ENCODE assay signal across 8 cellular contexts in the genomic region with DNA sequence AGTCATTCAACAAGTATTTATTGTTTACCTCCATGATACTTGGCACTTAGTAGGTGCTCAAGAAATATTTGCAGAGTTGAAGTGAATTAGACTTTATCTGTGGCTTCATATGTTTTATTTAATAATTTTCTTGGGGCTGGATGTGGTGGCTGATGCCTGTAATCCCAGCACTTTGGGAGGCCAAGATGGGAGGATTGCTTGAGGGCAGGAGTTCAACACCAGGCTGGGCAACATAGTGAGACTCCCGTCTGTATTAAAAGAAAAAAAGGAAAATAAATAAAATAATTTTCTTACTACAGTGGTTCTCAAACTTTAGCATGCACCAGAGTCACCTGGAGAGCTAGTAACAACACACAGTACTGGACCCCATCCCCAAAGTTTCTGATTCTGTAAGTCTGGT. TPM values are rescaled to one million over a fixed set of nuclear protein-coding genes. Genes with fewer than 3 reads are reported as not detected.
DNase-seq lines count a peak whose midpoint lies in the region; ATAC-seq and TF ChIP-seq lines count a peak whose summit lies in the region.

No MANE protein-coding gene starts in this region.

- 84 to 91% methylated on average over 1 of the region's 1 CpG for WGBS in heart right ventricle, 2 donors
- 82 to 88% methylated on average over 1 of the region's 1 CpG for WGBS in body of pancreas, 2 donors
- WGBS in mesodermal cell (ENCODE audit: insufficient coverage in 2 of 2), 2 experiments: no CpG with 5 or more reads among the region's 1 CpG

- H3K9me3 ChIP-seq in heart right ventricle: no peaks in the 10 kb centered on the region
- no peaks in the 10 kb centered on the region for H3K9me3 ChIP-seq in body of pancreas
- no peaks in the 10 kb centered on the region for H3K9me3 ChIP-seq in mesodermal cell (ENCODE audit: control insufficient read depth, low read length)
- no peaks in the 10 kb centered on the region for H3K9me3 ChIP-seq in vagina

- intact Hi-C loops in heart right ventricle (cut with DNase I) (loop anchor here in 6 of 10 donors (1.0 to 10.0 kb wide), 5 partner anchors 39 to 146 kb away; a partner anchor contains a TSS), Right ventricle myocardium superior (cut with DNase I) (loop anchor here (5.0 kb wide), 1 partner anchor 39 kb away; a partner anchor contains a TSS), body of pancreas (cut with DNase I) (no loop called here), vagina (cut with DNase I) (no loop called here)

- peaks cover 0 to 30% (median 8%) of the 10 kb centered on the region in 9 donors for H3K4me1 ChIP-seq in heart right ventricle
- peaks cover 9% of the 10 kb centered on the region for H3K4me1 ChIP-seq in body of pancreas
- H3K4me1 ChIP-seq in mesodermal cell (ENCODE audit: control insufficient read depth, insufficient read depth, low read length, poor library complexity, severe bottlenecking): peaks cover under 1% of the 10 kb centered on the region
- H3K4me1 ChIP-seq in vagina: peaks cover 5% of the 10 kb centered on the region

- TF ChIP-seq POLR2A in body of pancreas (IDR thresholded peaks at IDR 0.05): no peak
- no peak for TF ChIP-seq POLR2A in vagina (IDR thresholded peaks at IDR 0.05)

- TF ChIP-seq CTCF in heart right ventricle (IDR thresholded peaks at IDR 0.05) (no peak), body of pancreas (IDR thresholded peaks at IDR 0.05) (no peak), vagina (IDR thresholded peaks at IDR 0.05) (no peak)

- ATAC-seq in heart right ventricle (no peak), Right ventricle myocardium superior (ENCODE audit: poor library complexity) (no peak), body of pancreas (no peak), HG03521 (IDR thresholded peaks at IDR 0.05; ENCODE audit: unreplicated experiment) (no peak), HG03108 (IDR thresholded peaks at IDR 0.05; ENCODE audit: unreplicated experiment) (no peak)

- H3K36me3 ChIP-seq in heart right ventricle (no peaks in the 10 kb centered on the region), body of pancreas (replicated peaks in 1 of 2; ENCODE audit: insufficient read depth in 1 of 2, low read depth in 2 of 2) (no peaks in the 10 kb centered on the region), mesodermal cell (ENCODE audit: control insufficient read depth, insufficient read depth, low read length) (no peaks in the 10 kb centered on the region), vagina (no peaks in the 10 kb centered on the region)

- H3K27me3 ChIP-seq in heart right ventricle: no peaks in the 10 kb centered on the region
- H3K27me3 ChIP-seq in body of pancreas: no peaks in the 10 kb centered on the region
- no peaks in the 10 kb centered on the region for H3K27me3 ChIP-seq in vagina

- DNase-seq in heart right ventricle: no peak
- DNase-seq in Right ventricle myocardium superior: no peak
- no peak for DNase-seq in body of pancreas
- DNase-seq in vagina (ENCODE audit: extremely low spot score in 2 of 2): no peak
- no peak for DNase-seq in GM19240 (ENCODE audit: insufficient read length, low spot score)

- H3K27ac ChIP-seq in heart right ventricle (peak overlapping the region in 9 of 10 donors; percentile 90 to 98 (median 93)), body of pancreas (peak overlapping the region; percentile 77 to 96 (median 89)), mesodermal cell (ENCODE audit: low read depth, low read length, severe bottlenecking) (no peak overlapping the region), vagina (peak overlapping the region; percentile 83)

- H3K4me3 ChIP-seq in heart right ventricle: peak overlapping the region in 9 of 10 donors; percentile 62 to 95 (median 83)
- H3K4me3 ChIP-seq in body of pancreas: peak overlapping the region in 1 of 2 donors; percentile 97
- peak overlapping the region; percentile 64 for H3K4me3 ChIP-seq in mesodermal cell (ENCODE audit: extremely low read depth, insufficient read depth, low read length, poor library complexity, severe bottlenecking)
- H3K4me3 ChIP-seq in vagina: peak overlapping the region; percentile 66 to 77

RNA-seq across cellular contexts. Expression of a gene that starts 0.9 kb away (rescaled TPM):
- 1 to 10 TPM; 6.2 to 9.9 (median 7.3) TPM for total RNA-seq in heart right ventricle
- polyA plus RNA-seq in heart right ventricle: 10 to 100 TPM in 1 of 2 donors, 1 to 10 TPM in 1; 7.1 to 33.9 TPM
- total RNA-seq in Right ventricle myocardium superior: 8.9 TPM
- total RNA-seq in body of pancreas: 10 to 100 TPM in 1 of 2 donors, 1 to 10 TPM in 1; 2.6 to 26.4 TPM
- polyA plus RNA-seq in mesodermal cell (2013, experiment 1 of 2): 5.4 TPM
- 6.2 TPM for polyA plus RNA-seq in mesodermal cell (2013, experiment 2 of 2)
- total RNA-seq in vagina: 10.8 TPM

RNA-seq across cellular contexts. Expression of a gene that starts 39.9 kb away (rescaled TPM):
- 10 to 100 TPM; 46.8 to 69.1 (median 56.2) TPM for total RNA-seq in heart right ventricle
- polyA plus RNA-seq in heart right ventricle: 10 to 100 TPM; 23.3 to 39.9 TPM
- 52.6 TPM for total RNA-seq in Right ventricle myocardium superior
- 10 to 100 TPM; 23.1 to 40.9 TPM for total RNA-seq in body of pancreas
- 66.4 TPM for polyA plus RNA-seq in mesodermal cell (2013, experiment 1 of 2)
- 71.8 TPM for polyA plus RNA-seq in mesodermal cell (2013, experiment 2 of 2)
- 36.8 TPM for total RNA-seq in vagina

Comparison
In these comparisons a context has a peak if more than half of its experiments do, and no peak if none do; other contexts are left out.
1. intact Hi-C loops: an anchor here in heart right ventricle (1.0 to 10.0 kb wide) and Right ventricle myocardium superior (5.0 kb wide); none called in body of pancreas and vagina.